21 cellular contexts compared by ENCODE assay signal in the genomic region with DNA sequence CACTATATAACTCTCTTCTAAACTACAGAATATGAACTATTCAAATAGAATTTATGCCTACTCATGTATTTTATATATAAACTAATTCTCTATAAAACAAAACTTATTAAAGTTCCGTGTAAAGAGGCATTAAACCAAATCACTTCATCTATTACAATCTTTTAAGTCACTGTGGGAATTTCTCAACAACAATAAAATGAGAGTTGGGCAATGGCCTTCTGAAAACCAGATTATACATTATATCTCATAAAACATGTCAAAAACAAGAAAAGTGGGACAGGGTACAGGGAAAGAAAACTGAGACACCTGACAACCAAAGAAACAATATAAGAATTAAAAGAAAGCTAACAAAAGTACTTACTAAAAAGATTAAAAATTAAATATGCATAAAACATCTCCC.
"Had no signal": no experiment of that assay in that cellular context is flagged by ENCODE, and none has a peak within 500 bp of the region (broad histone marks: within the 10 kb centered on the region; RNA-seq: fewer than 3 reads in every experiment).

No MANE protein-coding gene starts in this region.

- H3K27me3 ChIP-seq: neutrophil, ovary, upper lobe of left lung had no signal

- H3K27ac ChIP-seq: epithelial cell of prostate, neutrophil, ovary, prostate gland, upper lobe of left lung had no signal

- H3K36me3 ChIP-seq: neutrophil, ovary, prostate gland, upper lobe of left lung had no signal

- H3K9me3 Mint-ChIP-seq: activated naive CD8-positive, alpha-beta T cell treated with anti-CD3 and anti-CD28 coated beads, Interleukin-2, amount 10 ng/mL, durations not matched to agents 7 days and 5 days had no signal

- H3K4me1 ChIP-seq: prostate gland had no signal

- FAIRE-seq: TTC549 had no signal

- H3K27ac Mint-ChIP-seq: activated naive CD8-positive, alpha-beta T cell treated with anti-CD3 and anti-CD28 coated beads, Interleukin-2, amount 10 ng/mL, durations not matched to agents 7 days and 5 days; nephron had no signal

- DNase-seq: activated CD4-positive, alpha-beta T cell treated with anti-CD3 and anti-CD28 coated beads, Interleukin-2, amount 50 U/mL, for 48 hours; activated naive CD4-positive, alpha-beta T cell treated with Interleukin-2 at 50 U/mL for 16 hours; activated naive CD8-positive, alpha-beta T cell treated with anti-CD3 and anti-CD28 coated beads, Interleukin-2, amount 10 ng/mL, durations not matched to agents 7 days and 5 days; activated T-cell treated with anti-CD3 and anti-CD28 coated beads, Interleukin-2, amount 50 U/mL, for 48 hours; amygdala; cerebellar nuclear complex; foreskin melanocyte; left ventricle myocardium superior; midbrain; ovary; right cardiac atrium; stimulated activated CD4-positive, alpha-beta T cell treated with anti-CD3 and anti-CD28 coated beads, Interleukin-12 subunit alpha, Interleukin-12 subunit beta, amount 100 ng/mL, for 4 hours; stimulated activated CD4-positive, alpha-beta T cell treated with anti-CD3 and anti-CD28 coated beads, Interleukin-4, amount 100 ng/mL, for 4 hours; stimulated activated naive CD8-positive, alpha-beta T cell treated with anti-CD3 and anti-CD28 coated beads, Interleukin-15, Interleukin-2, amounts not matched to agents 100 U/mL and 50 U/mL, for 24 hours; SW 1271; upper lobe of left lung had no signal

- H3K9me3 ChIP-seq: neutrophil, ovary, prostate gland, upper lobe of left lung had no signal

- H3K4me3 ChIP-seq: ovary, prostate gland, upper lobe of left lung had no signal

- H3K27me3 Mint-ChIP-seq: activated naive CD8-positive, alpha-beta T cell treated with anti-CD3 and anti-CD28 coated beads, Interleukin-2, amount 10 ng/mL, durations not matched to agents 7 days and 5 days had no signal

- H3K4me3 Mint-ChIP-seq: nephron had no signal

- ATAC-seq: left ventricle myocardium superior; right cardiac atrium; stimulated activated naive CD8-positive, alpha-beta T cell treated with anti-CD3 and anti-CD28 coated beads, Interleukin-15, Interleukin-2, amounts not matched to agents 100 U/mL and 50 U/mL, for 24 hours had no signal

- H3K4me1 Mint-ChIP-seq: nephron had no signal
